8 cellular contexts compared by ENCODE assay signal in the genomic region with DNA sequence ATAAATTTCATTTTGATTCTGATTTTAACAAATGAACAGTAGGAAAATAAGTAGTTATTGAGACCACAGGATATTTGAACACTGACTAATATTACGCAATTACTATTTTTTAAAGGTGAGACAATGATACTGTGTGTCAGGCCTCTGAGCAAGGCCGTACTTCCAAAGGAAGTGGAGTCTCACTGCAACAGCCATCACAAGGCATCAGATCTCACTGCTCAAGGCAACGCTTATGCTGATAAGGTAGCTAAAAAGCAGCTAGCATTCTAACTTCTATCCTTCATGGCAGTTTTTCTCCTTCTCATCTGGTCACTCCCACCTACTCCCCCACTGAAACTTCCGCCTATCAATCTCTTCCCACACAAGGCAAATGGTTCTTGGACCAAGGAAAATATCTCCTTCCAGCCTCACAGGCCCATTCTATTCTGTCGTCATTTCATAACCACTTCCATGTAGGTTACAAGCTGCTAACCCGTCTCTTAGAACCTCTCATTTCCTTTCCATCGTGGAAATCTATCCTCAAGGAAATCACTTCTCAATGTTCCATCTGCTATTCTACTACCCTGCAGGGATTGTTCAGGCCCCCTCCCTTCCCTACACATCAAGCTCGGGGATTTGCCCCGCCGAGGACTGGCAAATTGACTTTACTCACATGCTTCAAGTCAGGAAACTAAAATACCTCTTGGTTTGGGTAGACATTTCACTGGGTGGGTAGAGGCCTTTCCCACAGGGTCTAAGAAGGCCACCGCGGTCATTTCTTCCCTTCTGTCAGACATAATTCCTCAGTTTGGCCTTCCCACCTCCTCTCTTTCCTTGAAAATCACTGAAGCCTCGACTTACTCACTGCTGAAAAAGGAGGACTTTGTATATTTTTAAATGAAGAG. TPM values are rescaled to one million over a fixed set of nuclear protein-coding genes. Genes with fewer than 3 reads are reported as not detected.
DNase-seq lines count a peak whose midpoint lies in the region; ATAC-seq and TF ChIP-seq lines count a peak whose summit lies in the region.
"Not testable (repeated sequence)": the region's sequence is repeated elsewhere in the genome, so short reads cannot be mapped to it uniquely, and the experiment has no call there.

No MANE protein-coding gene starts in this region.

- not testable (repeated sequence) for TF ChIP-seq RAD21 in SK-N-SH (IDR thresholded peaks at IDR 0.05; ENCODE audit: low read length)

- H3K79me2 ChIP-seq in GM23338 (replicated peaks; ENCODE audit: insufficient read depth) (peaks cover 49% of the 10 kb centered on the region), Loucy (ENCODE audit: insufficient read depth, low read length) (peaks cover 59% of the 10 kb centered on the region), SK-N-SH (ENCODE audit: insufficient read depth) (peaks cover 66% of the 10 kb centered on the region), osteoblast (ENCODE audit: insufficient read depth, low read length) (peaks cover 56% of the 10 kb centered on the region)

- peak overlapping the region in 6 of 7 donors; percentile 1 to 71 (median 56) for H3K4me3 Mint-ChIP-seq in CD8-positive, alpha-beta memory T cell
- peak overlapping the region; percentile 93 for H3K4me3 Mint-ChIP-seq in GM23338
- peak overlapping the region; percentile 94 to 98 for H3K4me3 Mint-ChIP-seq in activated T-cell treated with anti-CD3 and anti-CD28 coated beads, Interleukin-2, amount 50 U/mL, for 72 hours

- H3K36me3 Mint-ChIP-seq in CD8-positive, alpha-beta memory T cell = peaks cover 3 to 20% (median 14%) of the 10 kb centered on the region in 3 donors
- H3K36me3 Mint-ChIP-seq in GM23338 (ENCODE audit: low read depth); activated T-cell treated with anti-CD3 and anti-CD28 coated beads, Interleukin-2, amount 50 U/mL, for 72 hours (ENCODE audit: insufficient read depth in 2 of 2): not testable (repeated sequence)

- WGBS in SK-N-SH (ENCODE audit: low lambda C conversion rate) = 95% methylated on average over 13 of the region's 13 CpGs

- not testable (repeated sequence) for H3K27me3 ChIP-seq in CD8-positive, alpha-beta memory T cell (ENCODE audit: insufficient read depth, low read length, poor library complexity, severe bottlenecking); GM23338 (ENCODE audit: insufficient read depth); Loucy (ENCODE audit: insufficient read depth, low read length, poor library complexity, severe bottlenecking); SK-N-SH (ENCODE audit: insufficient read depth); iPS-15b (ENCODE audit: control insufficient read depth, insufficient read depth, low read length); osteoblast (ENCODE audit: insufficient read depth, low read length)

- H3K9me2 ChIP-seq in GM23338 (ENCODE audit: insufficient read depth); Loucy (replicated peaks; ENCODE audit: low read depth, low read length); SK-N-SH: not testable (repeated sequence)

- peaks cover 35 to 57% (median 53%) of the 10 kb centered on the region in 3 donors for H3K4me1 Mint-ChIP-seq in CD8-positive, alpha-beta memory T cell
- H3K4me1 Mint-ChIP-seq in GM23338 = peaks cover 47% of the 10 kb centered on the region
- peaks cover 53% of the 10 kb centered on the region for H3K4me1 Mint-ChIP-seq in activated T-cell treated with anti-CD3 and anti-CD28 coated beads, Interleukin-2, amount 50 U/mL, for 72 hours (ENCODE audit: low read depth)

- TF ChIP-seq EP300 in SK-N-SH (IDR thresholded peaks at IDR 0.05; ENCODE audit: borderline replicate concordance in 1 of 2, low read depth in 1 of 2, low read length in 1 of 2) = not testable (repeated sequence)

- not testable (repeated sequence) for H3F3A ChIP-seq in GM23338 (replicated peaks; ENCODE audit: low read depth); Loucy (ENCODE audit: low read depth)
- H3F3A ChIP-seq in SK-N-SH (replicated peaks; ENCODE audit: insufficient read depth) = peaks cover 34% of the 10 kb centered on the region

- not testable (repeated sequence) for ATAC-seq in GM23338; activated T-cell treated with anti-CD3 and anti-CD28 coated beads, Interleukin-2, amount 50 U/mL, for 72 hours (replicated peaks in 1 of 2)

- H3K27ac ChIP-seq in CD8-positive, alpha-beta memory T cell (ENCODE audit: low read depth, low read length) = peak overlapping the region; percentile 46
- H3K27ac ChIP-seq in GM23338 (ENCODE audit: low read depth) = peak overlapping the region; percentile 94
- H3K27ac ChIP-seq in SK-N-SH (ENCODE audit: low read depth in 2 of 2, low read length in 1 of 2) = peak overlapping the region in 1 of 2 experiments; percentile 78; a peak in 1 of 4 replicates
- H3K27ac ChIP-seq in osteoblast (ENCODE audit: low read depth, low read length) = peak overlapping the region; percentile 58

- H3K9me3 Mint-ChIP-seq in CD8-positive, alpha-beta memory T cell; GM23338; activated T-cell treated with anti-CD3 and anti-CD28 coated beads, Interleukin-2, amount 50 U/mL, for 72 hours: not testable (repeated sequence)

- not testable (repeated sequence) for H3K36me3 ChIP-seq in CD8-positive, alpha-beta memory T cell (ENCODE audit: insufficient read depth, low read length); GM23338 (ENCODE audit: insufficient read depth); Loucy (ENCODE audit: insufficient read depth, low read length); SK-N-SH (replicated peaks in 1 of 2; ENCODE audit: control insufficient read depth in 1 of 2, insufficient read depth in 2 of 2, low read length in 1 of 2); iPS-15b (ENCODE audit: control insufficient read depth, insufficient read depth, low read length); osteoblast (ENCODE audit: insufficient read depth, low read length)

- H4K20me1 ChIP-seq in GM23338 (replicated peaks; ENCODE audit: insufficient read depth); SK-N-SH (ENCODE audit: insufficient read depth); osteoblast (ENCODE audit: insufficient read depth, low read length): not testable (repeated sequence)
- peaks cover 23% of the 10 kb centered on the region for H4K20me1 ChIP-seq in Loucy (ENCODE audit: insufficient read depth, low read length, poor library complexity, severe bottlenecking)

- POLR2A ChIA-PET in CD8-positive, alpha-beta memory T cell (lab: Charles Lee); SK-N-SH (lab: Yijun Ruan, JAX): not testable (repeated sequence)

- H3K4me2 ChIP-seq in GM23338 = peak overlapping the region; percentile 47
- peak overlapping the region; percentile 58 for H3K4me2 ChIP-seq in Loucy (ENCODE audit: low read depth, low read length, poor library complexity, severe bottlenecking)
- peak overlapping the region; percentile 88 for H3K4me2 ChIP-seq in SK-N-SH
- H3K4me2 ChIP-seq in osteoblast (ENCODE audit: insufficient read depth, low read length) = peak overlapping the region; percentile 75

- H3K9me3 ChIP-seq in CD8-positive, alpha-beta memory T cell (ENCODE audit: low read length); Loucy (ENCODE audit: insufficient read depth, low read depth, low read length); SK-N-SH; iPS-15b (ENCODE audit: control insufficient read depth, insufficient read depth, low read length); osteoblast (ENCODE audit: low read depth, low read length): not testable (repeated sequence)

- not testable (repeated sequence) for DNase-seq in CD8-positive, alpha-beta memory T cell; GM23338 (ENCODE audit: low spot score); SK-N-SH; activated T-cell treated with anti-CD3 and anti-CD28 coated beads, Interleukin-2, amount 50 U/mL, for 72 hours; osteoblast (ENCODE audit: insufficient read length, low spot score, missing footprints)
- peak; percentile 41 for DNase-seq in choroid plexus epithelial cell (ENCODE audit: low read depth)

- not testable (repeated sequence) for H3K4me3 ChIP-seq in CD8-positive, alpha-beta memory T cell (ENCODE audit: low read length); GM23338; SK-N-SH (ENCODE audit: low read depth in 2 of 2, low read length in 1 of 2); choroid plexus epithelial cell (ENCODE audit: low read depth, low read length); osteoblast (ENCODE audit: insufficient read depth, low read length)
- H3K4me3 ChIP-seq in Loucy (ENCODE audit: low read length, poor library complexity, severe bottlenecking) (peak overlapping the region; percentile 41), iPS-15b (ENCODE audit: low read depth, low read length) (peak overlapping the region; percentile 9)

- peak overlapping the region; percentile 36 for H3K9ac ChIP-seq in Loucy (ENCODE audit: low read depth, low read length, poor library complexity, severe bottlenecking)
- H3K9ac ChIP-seq in SK-N-SH; iPS-15b (ENCODE audit: low read depth, low read length): not testable (repeated sequence)

- peaks cover 26% of the 10 kb centered on the region for H3K4me1 ChIP-seq in CD8-positive, alpha-beta memory T cell (ENCODE audit: insufficient read depth, low read length)
- H3K4me1 ChIP-seq in GM23338 (ENCODE audit: insufficient read depth) (peaks cover 37% of the 10 kb centered on the region), Loucy (ENCODE audit: insufficient read depth, low read length, poor library complexity, severe bottlenecking) (peaks cover 41% of the 10 kb centered on the region), SK-N-SH (ENCODE audit: control insufficient read depth in 1 of 2, insufficient read depth in 2 of 2, low read depth in 1 of 2, low read length in 1 of 2) (peaks cover 0 to 31% of the 10 kb centered on the region in 2 experiments), iPS-15b (ENCODE audit: control insufficient read depth, insufficient read depth, low read length) (peaks cover 15% of the 10 kb centered on the region), osteoblast (ENCODE audit: insufficient read depth, low read length) (peaks cover 39% of the 10 kb centered on the region)

- not testable (repeated sequence) for H2AFZ ChIP-seq in GM23338; Loucy (ENCODE audit: low read length); SK-N-SH (ENCODE audit: low read depth); osteoblast (ENCODE audit: low read length)

- H3K27ac Mint-ChIP-seq in CD8-positive, alpha-beta memory T cell = peak overlapping the region in 4 of 8 donors; percentile 34 to 96 (median 60)
- H3K27ac Mint-ChIP-seq in GM23338 = peak overlapping the region; percentile 92
- H3K27ac Mint-ChIP-seq in activated T-cell treated with anti-CD3 and anti-CD28 coated beads, Interleukin-2, amount 50 U/mL, for 72 hours = peak overlapping the region; percentile 55

- not testable (repeated sequence) for TF ChIP-seq CTCF in GM23338 (conservative IDR thresholded peaks at IDR 0.05; ENCODE audit: low read depth in 2 of 2); Loucy (conservative IDR thresholded peaks at IDR 0.05; ENCODE audit: low read length); SK-N-SH (IDR thresholded peaks at IDR 0.05); choroid plexus epithelial cell (conservative IDR thresholded peaks at IDR 0.05; ENCODE audit: low read depth, low read length); osteoblast (IDR thresholded peaks at IDR 0.05; ENCODE audit: extremely low read depth, low read depth, low read length)

- H3K27me3 Mint-ChIP-seq in CD8-positive, alpha-beta memory T cell; activated T-cell treated with anti-CD3 and anti-CD28 coated beads, Interleukin-2, amount 50 U/mL, for 72 hours (ENCODE audit: low read depth): not testable (repeated sequence)
- H3K27me3 Mint-ChIP-seq in GM23338 (ENCODE audit: insufficient read depth, low read depth, poor library complexity) = peaks cover 15% of the 10 kb centered on the region

- CTCF ChIA-PET in CD8-positive, alpha-beta memory T cell (lab: Charles Lee); SK-N-SH (lab: Yijun Ruan, JAX): not testable (repeated sequence)

RNA-seq across cellular contexts. Expression of a gene that starts 2.2 kb away (rescaled TPM):
- 100 to 1,000 TPM; 158 to 162 TPM for total RNA-seq in CD8-positive, alpha-beta memory T cell
- polyA plus RNA-seq in CD8-positive, alpha-beta memory T cell = 311 TPM
- total RNA-seq in GM23338 (2014; rRNA removed; shearing (Covaris generic)) = 56.1 and 61.9 TPM in 2 replicates
- polyA plus RNA-seq in GM23338 (2016; fragmentation: Nextera tagmentation; extraction: Ambion mirVana) (51.3 and 61.3 TPM in 2 replicates), SK-N-SH (2012; rRNA removed) (143 and 247 TPM in 2 replicates)
- polyA plus RNA-seq in SK-N-SH (2012; cell fraction: cytosol; rRNA removed) = 180 and 198 TPM in 2 replicates
- 37.8 and 70.8 TPM in 2 replicates for polyA plus RNA-seq in SK-N-SH (2012; cell fraction: nucleus; rRNA removed)
- 100 to 1,000 TPM in 1 of 2 donors, 10 to 100 TPM in 1; 95.9 to 104 TPM for total RNA-seq in activated T-cell treated with anti-CD3 and anti-CD28 coated beads, Interleukin-2, amount 50 U/mL, for 72 hours
- total RNA-seq in osteoblast = 87.9 and 94.3 TPM in 2 replicates

RNA-seq across cellular contexts. Expression of a gene that starts 54.3 kb away (rescaled TPM):
- total RNA-seq in CD8-positive, alpha-beta memory T cell = 100 to 1,000 TPM; 128 to 131 TPM
- polyA plus RNA-seq in CD8-positive, alpha-beta memory T cell = 41.5 TPM
- total RNA-seq in GM23338 (2014; rRNA removed; shearing (Covaris generic)) = 114 and 153 TPM in 2 replicates
- polyA plus RNA-seq in GM23338 (2016; fragmentation: Nextera tagmentation; extraction: Ambion mirVana) (65.6 and 95.2 TPM in 2 replicates), SK-N-SH (2012; rRNA removed) (67.0 and 72.7 TPM in 2 replicates)
- 83.0 and 110 TPM in 2 replicates for polyA plus RNA-seq in SK-N-SH (2012; cell fraction: cytosol; rRNA removed)
- polyA plus RNA-seq in SK-N-SH (2012; cell fraction: nucleus; rRNA removed) = 35.4 and 70.9 TPM in 2 replicates
- 100 to 1,000 TPM; 131 to 149 TPM for total RNA-seq in activated T-cell treated with anti-CD3 and anti-CD28 coated beads, Interleukin-2, amount 50 U/mL, for 72 hours
- 230 and 238 TPM in 2 replicates for total RNA-seq in osteoblast

RNA-seq across cellular contexts. Expression of a gene that starts 54.6 kb away (rescaled TPM):
- total RNA-seq in CD8-positive, alpha-beta memory T cell = 100 to 1,000 TPM; 127 to 135 TPM
- polyA plus RNA-seq in CD8-positive, alpha-beta memory T cell = 156 TPM
- 214 and 252 TPM in 2 replicates for total RNA-seq in GM23338 (2014; rRNA removed; shearing (Covaris generic))
- polyA plus RNA-seq in GM23338 (2016; fragmentation: Nextera tagmentation; extraction: Ambion mirVana) (211 and 229 TPM in 2 replicates), SK-N-SH (2012; rRNA removed) (61.7 and 77.4 TPM in 2 replicates)
- 60.7 and 61.4 TPM in 2 replicates for polyA plus RNA-seq in SK-N-SH (2012; cell fraction: cytosol; rRNA removed)
- 77.7 and 128 TPM in 2 replicates for polyA plus RNA-seq in SK-N-SH (2012; cell fraction: nucleus; rRNA removed)
- total RNA-seq in activated T-cell treated with anti-CD3 and anti-CD28 coated beads, Interleukin-2, amount 50 U/mL, for 72 hours = 100 to 1,000 TPM; 123 to 148 TPM
- 97.5 and 124 TPM in 2 replicates for total RNA-seq in osteoblast
